In the genomic region with DNA sequence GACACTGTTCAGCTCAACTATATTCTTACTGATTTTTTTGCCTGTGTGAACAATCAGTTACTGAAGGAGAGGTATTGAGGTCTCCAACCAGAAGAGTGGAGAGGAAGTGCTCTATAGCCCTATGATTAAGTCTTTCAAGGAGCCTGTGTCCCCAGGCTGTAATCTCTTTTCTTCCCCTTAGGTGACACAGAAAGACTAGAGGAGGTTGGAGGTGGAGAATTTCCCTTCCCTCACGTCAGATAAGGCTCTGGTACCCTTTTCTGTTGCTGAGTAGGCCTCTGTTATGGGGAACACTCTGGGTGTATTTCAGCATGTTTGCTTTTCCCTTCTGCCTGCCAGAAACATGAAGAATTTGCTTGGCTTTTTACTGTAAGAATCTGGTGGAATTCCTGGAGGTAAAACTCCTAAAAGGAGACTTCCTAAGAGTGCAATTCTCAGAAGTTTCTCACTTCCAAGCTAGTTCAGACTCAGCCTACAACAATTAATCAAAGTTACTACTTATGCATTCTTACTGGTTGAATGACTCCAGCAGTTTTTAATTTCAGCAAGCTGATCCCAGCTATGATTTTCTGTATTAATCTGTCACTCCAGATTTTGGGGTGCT, we compare ENCODE assay signal across 19 cellular contexts. TPM values are rescaled to one million over a fixed set of nuclear protein-coding genes. Genes with fewer than 3 reads are reported as not detected.
DNase-seq lines count a peak whose midpoint lies in the region; ATAC-seq, FAIRE-seq and TF ChIP-seq lines count a peak whose summit lies in the region.
"Had no signal": no experiment of that assay in that cellular context is flagged by ENCODE, and none has a peak within 500 bp of the region (broad histone marks: within the 10 kb centered on the region; RNA-seq: fewer than 3 reads in every experiment).

No MANE protein-coding gene starts in this region.

- CTCF ChIA-PET in A673 (lab: Charles Lee) (interaction anchor here (0.6 kb wide), 1 partner anchor 281 kb away, joined by 7 read pairs; no protein-coding TSS in a partner anchor), HEK293T (lab: Yijun Ruan, JAX) (no interaction called here)

- ATAC-seq in GM23338: no peak; the same call in 2 of the 3 replicates
- peak; percentile 75 for ATAC-seq in SK-N-SH treated with all-trans-retinoic acid at 6 μM for 48 hours
- ATAC-seq in GM21723 (IDR thresholded peaks at IDR 0.05; ENCODE audit: unreplicated experiment): no peak
- ATAC-seq in GM18520 (IDR thresholded peaks at IDR 0.05; ENCODE audit: unreplicated experiment): no peak
- ATAC-seq: body of pancreas; naive thymus-derived CD4-positive, alpha-beta T cell; right lobe of liver; stimulated activated naive CD8-positive, alpha-beta T cell treated with anti-CD3 and anti-CD28 coated beads, Interleukin-15, Interleukin-2, amounts not matched to agents 100 U/mL and 50 U/mL, for 24 hours; T-cell had no signal

- H3K27me3 ChIP-seq in A673 (replicated peaks; ENCODE audit: insufficient read depth, low read depth, low read length, poor library complexity) (no peaks in the 10 kb centered on the region), GM23338 (ENCODE audit: insufficient read depth) (no peaks in the 10 kb centered on the region)
- H3K27me3 ChIP-seq: BLaER1, body of pancreas, right lobe of liver, vagina had no signal

- H3F3A ChIP-seq in GM23338 (replicated peaks; ENCODE audit: low read depth): no peaks in the 10 kb centered on the region

- no peaks in the 10 kb centered on the region for H4K20me1 ChIP-seq in GM23338 (replicated peaks; ENCODE audit: insufficient read depth)
- H4K20me1 ChIP-seq: BLaER1 had no signal

- H3K36me3 Mint-ChIP-seq in GM23338 (ENCODE audit: low read depth): no peaks in the 10 kb centered on the region
- H3K36me3 Mint-ChIP-seq: naive thymus-derived CD4-positive, alpha-beta T cell; T-cell had no signal

- no peak overlapping the region for H3K4me2 ChIP-seq in GM23338
- H3K4me2 ChIP-seq: BLaER1 had no signal

- BruUV-seq in A673 (replicated peaks; lab: Mats Ljungman, UMichigan): no TSS peak

- no peaks in the 10 kb centered on the region for H3K9me3 ChIP-seq in A673 (ENCODE audit: low read depth, low read length, poor library complexity, severe bottlenecking)
- H3K9me3 ChIP-seq: BLaER1, body of pancreas, right lobe of liver, vagina had no signal

- H3K27ac ChIP-seq in A673 (ENCODE audit: low read depth, low read length, poor library complexity, severe bottlenecking) (no peak overlapping the region), GM23338 (ENCODE audit: low read depth) (peak overlapping the region; percentile 5; the same call in 1 of the 2 replicates)
- H3K27ac ChIP-seq: BLaER1, body of pancreas, right lobe of liver, vagina had no signal

- H3K4me1 Mint-ChIP-seq in GM23338: no peaks in the 10 kb centered on the region
- H3K4me1 Mint-ChIP-seq: naive thymus-derived CD4-positive, alpha-beta T cell; T-cell had no signal

- H3K36me3 ChIP-seq in A673 (ENCODE audit: insufficient read depth, low read length, poor library complexity, severe bottlenecking) (no peaks in the 10 kb centered on the region), GM23338 (ENCODE audit: insufficient read depth) (no peaks in the 10 kb centered on the region)
- H3K36me3 ChIP-seq: BLaER1, right lobe of liver, vagina had no signal

- no peaks in the 10 kb centered on the region for H3K4me1 ChIP-seq in A673 (ENCODE audit: insufficient read depth, low read length, poor library complexity, severe bottlenecking)
- no peaks in the 10 kb centered on the region; the same call in 1 of the 2 replicates for H3K4me1 ChIP-seq in GM23338 (ENCODE audit: insufficient read depth)
- H3K4me1 ChIP-seq: BLaER1, right lobe of liver, vagina had no signal

- DNase-seq in A673 (ENCODE audit: low spot score) (peak; percentile 2), GM23338 (ENCODE audit: low spot score) (peak; percentile 38), iPS DF 19.7 (ENCODE audit: low read depth, low spot score) (peak; percentile 9), GM19239 (ENCODE audit: insufficient read length, low spot score) (no peak), HEK293T (ENCODE audit: extremely low spot score) (no peak)
- DNase-seq: activated CD4-positive, alpha-beta T cell treated with anti-CD3 and anti-CD28 coated beads for 1 hour; body of pancreas; effector CD4-positive, alpha-beta T cell; kidney; naive thymus-derived CD4-positive, alpha-beta T cell; right lobe of liver; stimulated activated naive CD8-positive, alpha-beta T cell treated with anti-CD3 and anti-CD28 coated beads, Interleukin-15, Interleukin-2, amounts not matched to agents 100 U/mL and 50 U/mL, for 24 hours; T-cell had no signal

- POLR2A ChIA-PET in A673 (lab: Charles Lee; ENCODE audit: low non-redundant PET) (no interaction called here), HEK293T (lab: Yijun Ruan, JAX) (no interaction called here)

- H3K9me3 Mint-ChIP-seq in GM23338: no peaks in the 10 kb centered on the region
- H3K9me3 Mint-ChIP-seq: naive thymus-derived CD4-positive, alpha-beta T cell; T-cell had no signal

- no peak for FAIRE-seq in GM19239 (lab: Jason Lieb, UNC)
- FAIRE-seq: GM12891 had no signal

- no peak for TF ChIP-seq CTCF in A673 (conservative IDR thresholded peaks at IDR 0.05; ENCODE audit: low read depth, low read length)
- no peak for TF ChIP-seq CTCF in GM23338 (conservative IDR thresholded peaks at IDR 0.05; ENCODE audit: low read depth in 2 of 2)

- no peaks in the 10 kb centered on the region for H3K79me2 ChIP-seq in GM23338 (replicated peaks; ENCODE audit: insufficient read depth)

- no peak overlapping the region for H3K27ac Mint-ChIP-seq in GM23338
- H3K27ac Mint-ChIP-seq: naive thymus-derived CD4-positive, alpha-beta T cell; T-cell had no signal

- H3K9me2 ChIP-seq in GM23338 (ENCODE audit: insufficient read depth): no peaks in the 10 kb centered on the region

- H3K4me3 ChIP-seq in A673 (ENCODE audit: low read depth, low read length, poor library complexity, severe bottlenecking) (no peak overlapping the region), GM23338 (no peak overlapping the region)
- H3K4me3 ChIP-seq: BLaER1, body of pancreas, right lobe of liver, vagina had no signal

- H3K27me3 Mint-ChIP-seq in GM23338 (ENCODE audit: insufficient read depth, low read depth, poor library complexity): peaks cover 2% of the 10 kb centered on the region

- intact Hi-C loops in A673 (cut with micrococcal nuclease; ENCODE audit: unreplicated experiment): no loop called here

- H3K4me3 Mint-ChIP-seq in GM23338: no peak overlapping the region
- H3K4me3 Mint-ChIP-seq: naive thymus-derived CD4-positive, alpha-beta T cell; T-cell had no signal

- H2AFZ ChIP-seq in GM23338: peak overlapping the region; percentile 25; the same call in 1 of the 2 replicates

TF ChIP-seq in GM23338, 12 proteins besides CTCF, POLR2A, EP300 and RAD21 (continues in another document):
- TF ChIP-seq STAT1 (IDR thresholded peaks at IDR 0.05; ENCODE audit: unreplicated experiment) (no peak), ZNF331 (CRISPR knock-in tag; IDR thresholded peaks at IDR 0.05; ENCODE audit: low read depth) (no peak), JUNB (IDR thresholded peaks at IDR 0.05; ENCODE audit: unreplicated experiment) (no peak)

TF ChIP-seq in SK-N-SH treated with all-trans-retinoic acid at 6 μM for 48 hours, 23 proteins besides CTCF, POLR2A, EP300 and RAD21:
- TF ChIP-seq, protein P1, sequence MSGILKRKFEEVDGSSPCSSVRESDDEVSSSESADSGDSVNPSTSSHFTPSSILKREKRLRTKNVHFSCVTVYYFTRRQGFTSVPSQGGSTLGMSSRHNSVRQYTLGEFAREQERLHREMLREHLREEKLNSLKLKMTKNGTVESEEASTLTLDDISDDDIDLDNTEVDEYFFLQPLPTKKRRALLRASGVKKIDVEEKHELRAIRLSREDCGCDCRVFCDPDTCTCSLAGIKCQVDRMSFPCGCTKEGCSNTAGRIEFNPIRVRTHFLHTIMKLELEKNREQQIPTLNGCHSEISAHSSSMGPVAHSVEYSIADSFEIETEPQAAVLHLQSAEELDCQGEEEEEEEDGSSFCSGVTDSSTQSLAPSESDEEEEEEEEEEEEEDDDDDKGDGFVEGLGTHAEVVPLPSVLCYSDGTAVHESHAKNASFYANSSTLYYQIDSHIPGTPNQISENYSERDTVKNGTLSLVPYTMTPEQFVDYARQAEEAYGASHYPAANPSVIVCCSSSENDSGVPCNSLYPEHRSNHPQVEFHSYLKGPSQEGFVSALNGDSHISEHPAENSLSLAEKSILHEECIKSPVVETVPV (CRISPR knock-in tag; IDR thresholded peaks at IDR 0.05): no peak
- TF ChIP-seq ESRRG (CRISPR knock-in tag; IDR thresholded peaks at IDR 0.05): no peak

TF ChIP-seq in HEK293T, 16 proteins besides CTCF, POLR2A, EP300 and RAD21:
- TF ChIP-seq TARDBP (IDR thresholded peaks at IDR 0.05): no peak
- TF ChIP-seq, protein P2, sequence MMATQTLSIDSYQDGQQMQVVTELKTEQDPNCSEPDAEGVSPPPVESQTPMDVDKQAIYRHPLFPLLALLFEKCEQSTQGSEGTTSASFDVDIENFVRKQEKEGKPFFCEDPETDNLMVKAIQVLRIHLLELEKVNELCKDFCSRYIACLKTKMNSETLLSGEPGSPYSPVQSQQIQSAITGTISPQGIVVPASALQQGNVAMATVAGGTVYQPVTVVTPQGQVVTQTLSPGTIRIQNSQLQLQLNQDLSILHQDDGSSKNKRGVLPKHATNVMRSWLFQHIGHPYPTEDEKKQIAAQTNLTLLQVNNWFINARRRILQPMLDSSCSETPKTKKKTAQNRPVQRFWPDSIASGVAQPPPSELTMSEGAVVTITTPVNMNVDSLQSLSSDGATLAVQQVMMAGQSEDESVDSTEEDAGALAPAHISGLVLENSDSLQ (IDR thresholded peaks at IDR 0.05): no peak
- no peak for TF ChIP-seq HDGF (IDR thresholded peaks at IDR 0.05; ENCODE audit: borderline replicate concordance)
- no peak for TF ChIP-seq FOXK2 (IDR thresholded peaks at IDR 0.05)
- no peak for TF ChIP-seq CTBP1 (IDR thresholded peaks at IDR 0.05; ENCODE audit: borderline replicate concordance)
- TF ChIP-seq ARNT (IDR thresholded peaks at IDR 0.05): no peak
- no peak for TF ChIP-seq SP1 (IDR thresholded peaks at IDR 0.05)
- TF ChIP-seq FOXM1 (IDR thresholded peaks at IDR 0.05; ENCODE audit: borderline replicate concordance): no peak
- TF ChIP-seq LEF1 (IDR thresholded peaks at IDR 0.05; ENCODE audit: borderline replicate concordance): no peak
- no peak for TF ChIP-seq BHLHE40 (IDR thresholded peaks at IDR 0.05; ENCODE audit: borderline replicate concordance)
- no peak for TF ChIP-seq FOXA1 (IDR thresholded peaks at IDR 0.05)
- no peak for TF ChIP-seq ZNF384 (IDR thresholded peaks at IDR 0.05)

RNA-seq across cellular contexts. Expression of a gene that starts 58.3 kb away (rescaled TPM):
- total RNA-seq in A673 (2021): 24.0 and 25.0 TPM in 2 replicates
- 0.35 and 0.78 TPM in 2 replicates for total RNA-seq in GM23338 (2014; rRNA removed; shearing (Covaris generic))
- polyA plus RNA-seq in GM23338 (2016; fragmentation: Nextera tagmentation; extraction: Ambion mirVana): 0.66 and 0.71 TPM in 2 replicates
- total RNA-seq: right lobe of liver had no signal
- polyA plus RNA-seq: naive thymus-derived CD4-positive, alpha-beta T cell had no signal

Comparison
In these comparisons a context has a peak if more than half of its experiments do, and no peak if none do; other contexts are left out.
1. DNase-seq: peak in A673 (single experiment), GM23338 (single experiment) and iPS DF 19.7 (single experiment); none in GM19239 (single experiment) and HEK293T (single experiment).
2. RNA of a gene that starts 58.3 kb away (total RNA-seq): 24.0 to 25.0 TPM in A673; 0.35 to 0.78 TPM in GM23338; every median in the first group is over 10 times any median in the second.